ENCODE assay signal across 12 cellular contexts in genomic region chr12:46459111-46459510, GRCh38.
DNase-seq lines count a peak whose midpoint lies in the region; ATAC-seq and TF ChIP-seq lines count a peak whose summit lies in the region.
"Had no signal": no experiment of that assay in that cellular context is flagged by ENCODE, and none has a peak within 500 bp of the region (broad histone marks: within the 10 kb centered on the region; RNA-seq: fewer than 3 reads in every experiment).

No MANE protein-coding gene starts in this region.

- no peaks in the 10 kb centered on the region for H3K27me3 Mint-ChIP-seq in CD4-positive, CD25-positive, alpha-beta regulatory T cell
- no peaks in the 10 kb centered on the region for H3K27me3 Mint-ChIP-seq in nephron (ENCODE audit: low read depth)

- H3K27me3 ChIP-seq in CD4-positive, CD25-positive, alpha-beta regulatory T cell (ENCODE audit: control insufficient read depth, insufficient read depth, low read length): no peaks in the 10 kb centered on the region
- no peaks in the 10 kb centered on the region for H3K27me3 ChIP-seq in brain microvascular endothelial cell (replicated peaks)
- no peaks in the 10 kb centered on the region for H3K27me3 ChIP-seq in dorsolateral prefrontal cortex
- H3K27me3 ChIP-seq: gastroesophageal sphincter had no signal

- no peak for TF ChIP-seq CTCF in brain microvascular endothelial cell (IDR thresholded peaks at IDR 0.05; ENCODE audit: low read depth, low read length, missing control alignments)
- TF ChIP-seq CTCF in nephron (IDR thresholded peaks at IDR 0.05; ENCODE audit: unreplicated experiment in 3 of 3): no peak
- TF ChIP-seq CTCF in dorsolateral prefrontal cortex (IDR thresholded peaks at IDR 0.05 in 54 of 56, conservative IDR thresholded peaks at IDR 0.05 in 2 of 56; ENCODE audit: low read depth in 1 of 56, partially characterized antibody in 56 of 56): no peak

- H3K9me3 ChIP-seq in CD4-positive, CD25-positive, alpha-beta regulatory T cell (ENCODE audit: control insufficient read depth in 2 of 2, low read length in 2 of 2): no peaks in the 10 kb centered on the region
- H3K9me3 ChIP-seq: gastroesophageal sphincter had no signal

- in situ Hi-C loops in brain microvascular endothelial cell (cut with HindIII; ENCODE audit: low pct_ligation_motif_present, low sequenced_read_pairs): no loop called here

- peak overlapping the region; percentile 37 to 72 (median 42) for H3K27ac Mint-ChIP-seq in CD4-positive, CD25-positive, alpha-beta regulatory T cell
- peak overlapping the region in 2 of 3 experiments; percentile 5 to 85 for H3K27ac Mint-ChIP-seq in nephron

- no peak overlapping the region for H3K27ac ChIP-seq in CD4-positive, CD25-positive, alpha-beta regulatory T cell (ENCODE audit: insufficient read depth, low read length, poor library complexity, severe bottlenecking)
- H3K27ac ChIP-seq in brain microvascular endothelial cell (peak overlapping the region; percentile 53), dorsolateral prefrontal cortex (peak overlapping the region in 6 of 59 donors; percentile 1 to 67 (median 6))
- H3K27ac ChIP-seq: gastroesophageal sphincter, parathyroid adenoma had no signal

- H3K4me3 ChIP-seq in CD4-positive, CD25-positive, alpha-beta regulatory T cell (ENCODE audit: low read depth, low read length): peak overlapping the region; percentile 46
- H3K4me3 ChIP-seq in brain microvascular endothelial cell (ENCODE audit: low read depth, low read length): no peak overlapping the region
- no peak overlapping the region for H3K4me3 ChIP-seq in dorsolateral prefrontal cortex
- H3K4me3 ChIP-seq: gastroesophageal sphincter had no signal

- peaks cover 18 to 67% (median 44%) of the 10 kb centered on the region in 4 donors for H3K4me1 Mint-ChIP-seq in CD4-positive, CD25-positive, alpha-beta regulatory T cell
- H3K4me1 Mint-ChIP-seq in nephron: peaks cover 72% of the 10 kb centered on the region

- no peaks in the 10 kb centered on the region for H3K9me3 Mint-ChIP-seq in CD4-positive, CD25-positive, alpha-beta regulatory T cell
- H3K9me3 Mint-ChIP-seq in nephron: no peaks in the 10 kb centered on the region

- peak; percentile 21 to 37 for ATAC-seq in CD4-positive, CD25-positive, alpha-beta regulatory T cell (ENCODE audit: low read depth in 2 of 2)
- no peak for ATAC-seq in GM19455 (IDR thresholded peaks at IDR 0.05; ENCODE audit: unreplicated experiment)
- ATAC-seq: gastroesophageal sphincter, SK-N-SH treated with all-trans-retinoic acid at 6 μM for 48 hours had no signal

- intact Hi-C loops in dorsolateral prefrontal cortex (cut with DNase I): no loop called here

- peaks cover 25% of the 10 kb centered on the region for H3K4me1 ChIP-seq in CD4-positive, CD25-positive, alpha-beta regulatory T cell (ENCODE audit: control insufficient read depth, insufficient read depth, low read length, poor library complexity, severe bottlenecking)

- H3K4me3 Mint-ChIP-seq in CD4-positive, CD25-positive, alpha-beta regulatory T cell: peak overlapping the region; percentile 3 to 69 (median 30)
- H3K4me3 Mint-ChIP-seq in nephron: no peak overlapping the region

- H3K36me3 Mint-ChIP-seq in CD4-positive, CD25-positive, alpha-beta regulatory T cell: no peaks in the 10 kb centered on the region
- no peaks in the 10 kb centered on the region for H3K36me3 Mint-ChIP-seq in nephron (ENCODE audit: low read depth)

- H3K36me3 ChIP-seq in CD4-positive, CD25-positive, alpha-beta regulatory T cell (ENCODE audit: control insufficient read depth, insufficient read depth, low read length): no peaks in the 10 kb centered on the region
- H3K36me3 ChIP-seq in brain microvascular endothelial cell (replicated peaks): no peaks in the 10 kb centered on the region
- H3K36me3 ChIP-seq: gastroesophageal sphincter had no signal

- peak in 1 of 3 donors; percentile 49 for DNase-seq in CD4-positive, CD25-positive, alpha-beta regulatory T cell
- DNase-seq in LHCN-M2 (ENCODE audit: low read depth): peak; percentile 95
- peak; percentile 94 for DNase-seq in brain microvascular endothelial cell
- DNase-seq in dorsolateral prefrontal cortex: no peak
- no peak for DNase-seq in NCI-H69 (lab: John Stamatoyannopoulos, UW)
- DNase-seq in DMS153 treated with DMSO at 0.1 percent for 48 hours (lab: John Stamatoyannopoulos, UW; ENCODE audit: unreplicated experiment): no peak
- DNase-seq: NCI-H2171 treated with DMSO at 0.1 percent for 48 hours had no signal

Comparison
In these comparisons a context has a peak if more than half of its experiments do, and no peak if none do; other contexts are left out.
1. DNase-seq: peak in LHCN-M2 (single experiment) and brain microvascular endothelial cell (single experiment); none in dorsolateral prefrontal cortex (0 of 10), NCI-H69 (single experiment) and DMS153 treated with DMSO at 0.1 percent for 48 hours (single experiment).
2. H3K4me3 Mint-ChIP-seq: peak in CD4-positive, CD25-positive, alpha-beta regulatory T cell (4 of 4); none in nephron (0 of 3).